In genomic region chr1:47643506-47644215, GRCh38 we compare ENCODE assay signal across 1 cellular context.
TF ChIP-seq lines count a peak whose summit lies in the region.

No MANE protein-coding gene starts in this region.

TF ChIP-seq in H1, 55 proteins besides CTCF, POLR2A, EP300 and RAD21:
- TF ChIP-seq SP1 (IDR thresholded peaks at IDR 0.05; ENCODE audit: low read depth, low read length): no peak
- TF ChIP-seq POU5F1 (IDR thresholded peaks at IDR 0.05; ENCODE audit: low read depth, low read length): no peak
- TF ChIP-seq E2F6 (IDR thresholded peaks at IDR 0.05): no peak
